13 cellular contexts compared by ENCODE assay signal in genomic region chr5:10306114-10306513, GRCh38. TPM values are rescaled to one million over a fixed set of nuclear protein-coding genes. Genes with fewer than 3 reads are reported as not detected.
A peak's percentile ranks its signal among the peaks of the same experiment; 100 is the strongest.
DNase-seq lines count a peak whose midpoint lies in the region; FAIRE-seq and TF ChIP-seq lines count a peak whose summit lies in the region.
"Had no signal": no experiment of that assay in that cellular context is flagged by ENCODE, and none has a peak within 500 bp of the region (broad histone marks: within the 10 kb centered on the region; RNA-seq: fewer than 3 reads in every experiment).

No MANE protein-coding gene starts in this region.

- H3K27me3 Mint-ChIP-seq in immature natural killer cell (ENCODE audit: low read depth in 3 of 3): peaks cover 2 to 25% (median 8%) of the 10 kb centered on the region in 3 donors

- peaks cover 43% of the 10 kb centered on the region for H3K4me1 ChIP-seq in keratinocyte (ENCODE audit: control insufficient read depth, extremely low read depth, insufficient read depth, low read length)
- peaks cover 14% of the 10 kb centered on the region for H3K4me1 ChIP-seq in skeletal muscle satellite cell (ENCODE audit: control insufficient read depth, insufficient read depth, low read length)

- H3K36me3 ChIP-seq in SK-N-MC (ENCODE audit: insufficient read depth, low read length) (peaks cover 34% of the 10 kb centered on the region), keratinocyte (ENCODE audit: control insufficient read depth in 2 of 2, extremely low read depth in 1 of 2, insufficient read depth in 2 of 2, low read length in 2 of 2) (no peaks in the 10 kb centered on the region), skeletal muscle satellite cell (ENCODE audit: insufficient read depth, low read length) (no peaks in the 10 kb centered on the region)

- H3K4me3 Mint-ChIP-seq in immature natural killer cell: peak overlapping the region in 2 of 5 donors; percentile 55 to 77
- H3K4me3 Mint-ChIP-seq: dendritic cell treated with granulocyte-macrophage colony-stimulating factor and Interleukin-4, amounts not matched to agents 40 ng/mL and 50 ng/mL, for 4 days had no signal

- peak overlapping the region; percentile 85 for H3K4me3 ChIP-seq in SK-N-MC
- H3K4me3 ChIP-seq in keratinocyte (ENCODE audit: control insufficient read depth in 2 of 3, extremely low read depth in 1 of 3, insufficient read depth in 2 of 3, low read depth in 1 of 3, low read length in 3 of 3): peak overlapping the region in 1 of 3 experiments; percentile 22
- no peak overlapping the region for H3K4me3 ChIP-seq in skeletal muscle satellite cell (ENCODE audit: low read length)

- peaks cover 10 to 11% of the 10 kb centered on the region in 2 donors for H3K4me1 Mint-ChIP-seq in immature natural killer cell

- peak overlapping the region; percentile 38; the same call in 1 of the 2 replicates for H3K27ac ChIP-seq in SK-N-MC
- no peak overlapping the region for H3K27ac ChIP-seq in keratinocyte (ENCODE audit: control insufficient read depth, insufficient read depth, low read length)

- TF ChIP-seq CTCF in keratinocyte (optimal IDR thresholded peaks at IDR 0.05 in 1 of 3, IDR thresholded peaks at IDR 0.05 in 1 of 3, conservative IDR thresholded peaks at IDR 0.05 in 1 of 3; ENCODE audit: extremely low read depth in 1 of 3, insufficient read depth in 2 of 3, low read length in 3 of 3): no peak

- DNase-seq in DMS 273 (lab: John Stamatoyannopoulos, UW; ENCODE audit: unreplicated experiment): peak; percentile 30
- no peak for DNase-seq in DMS 273 treated with DMSO at 0.1 percent for 48 hours (lab: John Stamatoyannopoulos, UW)
- no peak for DNase-seq in SK-N-MC (ENCODE audit: low read depth, low spot score)
- no peak for DNase-seq in keratinocyte (ENCODE audit: low read depth, low spot score)
- no peak for DNase-seq in activated T-cell treated with anti-CD3 and anti-CD28 coated beads for 4 hours
- DNase-seq in HTR-8/SVneo (ENCODE audit: insufficient read length, low spot score): no peak
- no peak for DNase-seq in immature natural killer cell
- DNase-seq: midbrain; NCI-H2081 treated with DMSO at 0.1 percent for 48 hours; stimulated activated CD8-positive, alpha-beta memory T cell treated with anti-CD3 and anti-CD28 coated beads, Interleukin-4, amount 100 ng/mL, for 48 hours had no signal

- H3K79me2 ChIP-seq in keratinocyte (ENCODE audit: control insufficient read depth, insufficient read depth, low read length): no peaks in the 10 kb centered on the region

- no peak overlapping the region for H3K27ac Mint-ChIP-seq in immature natural killer cell
- H3K27ac Mint-ChIP-seq: dendritic cell treated with granulocyte-macrophage colony-stimulating factor and Interleukin-4, amounts not matched to agents 40 ng/mL and 50 ng/mL, for 4 days had no signal

- H3K9me3 ChIP-seq in SK-N-MC (ENCODE audit: low read depth, low read length) (no peaks in the 10 kb centered on the region), keratinocyte (ENCODE audit: control insufficient read depth, low read depth, low read length) (no peaks in the 10 kb centered on the region), skeletal muscle satellite cell (replicated peaks; ENCODE audit: low read length) (no peaks in the 10 kb centered on the region)

- dilution Hi-C loops in keratinocyte (cut with MboI; ENCODE audit: extremely low pct_ligation_motif_present, low sequenced_read_pairs): no loop called here

- H3K9me3 Mint-ChIP-seq in immature natural killer cell: no peaks in the 10 kb centered on the region
- H3K9me3 Mint-ChIP-seq: dendritic cell treated with granulocyte-macrophage colony-stimulating factor and Interleukin-4, amounts not matched to agents 40 ng/mL and 50 ng/mL, for 4 days had no signal

- no peaks in the 10 kb centered on the region for H3K36me3 Mint-ChIP-seq in immature natural killer cell

- H2AFZ ChIP-seq in keratinocyte (ENCODE audit: control insufficient read depth, low read length): peak overlapping the region; percentile 40

- H3K9ac ChIP-seq in SK-N-MC (ENCODE audit: insufficient read length): peak overlapping the region; percentile 88
- H3K9ac ChIP-seq in keratinocyte (ENCODE audit: control insufficient read depth, extremely low read depth, insufficient read depth, low read length): no peak overlapping the region
- H3K9ac ChIP-seq in skeletal muscle satellite cell (ENCODE audit: low read depth, low read length): no peak overlapping the region

- no peaks in the 10 kb centered on the region for H4K20me1 ChIP-seq in keratinocyte (ENCODE audit: control insufficient read depth, extremely low read depth, insufficient read depth, low read length)

- no peak for FAIRE-seq in keratinocyte (lab: Jason Lieb, UNC)
- FAIRE-seq in HTR-8/SVneo (lab: Jason Lieb, UNC): no peak
- FAIRE-seq: G401.6 had no signal

- H3K4me2 ChIP-seq in keratinocyte (ENCODE audit: control insufficient read depth, extremely low read depth, insufficient read depth, low read depth, low read length): peak overlapping the region; percentile 91
- H3K4me2 ChIP-seq in skeletal muscle satellite cell (ENCODE audit: low read length): peak overlapping the region; percentile 83

- H3K9me1 ChIP-seq in keratinocyte (ENCODE audit: control insufficient read depth, extremely low read depth, insufficient read depth, low read length): no peaks in the 10 kb centered on the region

- no peaks in the 10 kb centered on the region for H3K27me3 ChIP-seq in keratinocyte (ENCODE audit: control insufficient read depth, extremely low read depth, insufficient read depth, low read length)
- H3K27me3 ChIP-seq in skeletal muscle satellite cell (ENCODE audit: control insufficient read depth, insufficient read depth, low read length): no peaks in the 10 kb centered on the region

RNA-seq across cellular contexts. Expression of gene CMBL, which starts 1.6 kb away (rescaled TPM):
- polyA plus RNA-seq in keratinocyte: 5.2 to 12.6 TPM (median 9.1 TPM) in 3 replicates
- polyA plus RNA-seq in keratinocyte (2011; ENCODE audit: low read depth): 0.19 TPM
- 6.8 and 9.8 TPM in 2 replicates for polyA plus RNA-seq in keratinocyte (2011; cell fraction: cytosol; rRNA removed)
- 3.9 and 4.5 TPM in 2 replicates for polyA plus RNA-seq in keratinocyte (2011; cell fraction: nucleus; rRNA removed)
- 0.93 and 11.2 TPM in 2 replicates for polyA plus RNA-seq in keratinocyte (2012; ENCODE audit: low replicate concordance)
- 3.7 to 10.8 TPM (median 6.7 TPM) in 3 replicates for polyA minus RNA-seq in keratinocyte
- polyA minus RNA-seq in keratinocyte (2011; cell fraction: cytosol; rRNA and poly(A)+ RNA removed): 15.5 TPM
- polyA minus RNA-seq in keratinocyte (2011; cell fraction: nucleus; rRNA and poly(A)+ RNA removed): 2.8 and 3.8 TPM in 2 replicates
- 4.2 and 6.8 TPM in 2 replicates for total RNA-seq in skeletal muscle satellite cell (2012; rRNA removed)
- polyA plus RNA-seq in immature natural killer cell: under 1 TPM in 2 of 3 donors, not detected in 1; 0.35 to 0.84 TPM

RNA-seq across cellular contexts. Expression of gene MARCHF6, which starts 47.4 kb away (rescaled TPM):
- polyA plus RNA-seq in keratinocyte (92.6 to 196 TPM (median 174 TPM) in 3 replicates), immature natural killer cell (10 to 100 TPM; 23.3 to 54.5 (median 52.5) TPM)
- polyA plus RNA-seq in keratinocyte (2011; ENCODE audit: low read depth): 40.3 TPM
- polyA plus RNA-seq in keratinocyte (2011; cell fraction: cytosol; rRNA removed): 16.5 and 34.1 TPM in 2 replicates
- 240 and 286 TPM in 2 replicates for polyA plus RNA-seq in keratinocyte (2011; cell fraction: nucleus; rRNA removed)
- 66.5 and 72.3 TPM in 2 replicates for polyA plus RNA-seq in keratinocyte (2012; ENCODE audit: low replicate concordance)
- 150 to 372 TPM (median 305 TPM) in 3 replicates for polyA minus RNA-seq in keratinocyte
- 107 TPM for polyA minus RNA-seq in keratinocyte (2011; cell fraction: cytosol; rRNA and poly(A)+ RNA removed)
- polyA minus RNA-seq in keratinocyte (2011; cell fraction: nucleus; rRNA and poly(A)+ RNA removed): 256 and 714 TPM in 2 replicates
- 26.9 and 36.0 TPM in 2 replicates for total RNA-seq in skeletal muscle satellite cell (2012; rRNA removed)

RNA-seq across cellular contexts. Expression of gene CCT5, which starts 56.0 kb away (rescaled TPM):
- polyA plus RNA-seq in keratinocyte: 357 to 558 TPM (median 541 TPM) in 3 replicates
- 363 TPM for polyA plus RNA-seq in keratinocyte (2011; ENCODE audit: low read depth)
- polyA plus RNA-seq in keratinocyte (2011; cell fraction: cytosol; rRNA removed): 325 and 413 TPM in 2 replicates
- 327 and 409 TPM in 2 replicates for polyA plus RNA-seq in keratinocyte (2011; cell fraction: nucleus; rRNA removed)
- polyA plus RNA-seq in keratinocyte (2012; ENCODE audit: low replicate concordance): 286 and 495 TPM in 2 replicates
- polyA minus RNA-seq in keratinocyte: 246 to 674 TPM (median 408 TPM) in 3 replicates
- 278 TPM for polyA minus RNA-seq in keratinocyte (2011; cell fraction: cytosol; rRNA and poly(A)+ RNA removed)
- polyA minus RNA-seq in keratinocyte (2011; cell fraction: nucleus; rRNA and poly(A)+ RNA removed): 141 and 235 TPM in 2 replicates
- 476 and 490 TPM in 2 replicates for total RNA-seq in skeletal muscle satellite cell (2012; rRNA removed)
- 100 to 1,000 TPM; 182 to 227 (median 211) TPM for polyA plus RNA-seq in immature natural killer cell

RNA-seq across cellular contexts. Expression of gene ATPSCKMT, which starts 56.4 kb away (rescaled TPM):
- polyA plus RNA-seq in keratinocyte: 13.5 to 23.7 TPM (median 18.9 TPM) in 3 replicates
- polyA plus RNA-seq in keratinocyte (2011; ENCODE audit: low read depth): 1.7 TPM
- polyA plus RNA-seq in keratinocyte (2011; cell fraction: cytosol; rRNA removed): 9.7 and 12.1 TPM in 2 replicates
- polyA plus RNA-seq in keratinocyte (2011; cell fraction: nucleus; rRNA removed): 16.0 and 18.8 TPM in 2 replicates
- polyA plus RNA-seq in keratinocyte (2012; ENCODE audit: low replicate concordance): 4.2 and 16.1 TPM in 2 replicates
- polyA minus RNA-seq in keratinocyte: 4.3 to 14.8 TPM (median 5.4 TPM) in 3 replicates
- polyA minus RNA-seq in keratinocyte (2011; cell fraction: cytosol; rRNA and poly(A)+ RNA removed): 5.6 TPM
- 10.7 and 15.4 TPM in 2 replicates for polyA minus RNA-seq in keratinocyte (2011; cell fraction: nucleus; rRNA and poly(A)+ RNA removed)
- 14.2 and 22.3 TPM in 2 replicates for total RNA-seq in skeletal muscle satellite cell (2012; rRNA removed)
- polyA plus RNA-seq in immature natural killer cell: 10 to 100 TPM in 2 of 3 donors, 1 to 10 TPM in 1; 9.5 to 16.0 (median 14.1) TPM
